Comparison of ENCODE assay signal across 15 cellular contexts in genomic region chr6:49336514-49337131, GRCh38.
DNase-seq lines count a peak whose midpoint lies in the region; ATAC-seq, FAIRE-seq and TF ChIP-seq lines count a peak whose summit lies in the region.
"Had no signal": no experiment of that assay in that cellular context is flagged by ENCODE, and none has a peak within 500 bp of the region (broad histone marks: within the 10 kb centered on the region; RNA-seq: fewer than 3 reads in every experiment).

No MANE protein-coding gene starts in this region.

- H3K4me1 ChIP-seq in Peyer's patch = no peaks in the 10 kb centered on the region

- H3K4me3 ChIP-seq in fibroblast of villous mesenchyme (ENCODE audit: low read depth, low read length) = no peak overlapping the region
- H3K4me3 ChIP-seq in Peyer's patch = no peak overlapping the region
- H3K4me3 ChIP-seq: thoracic aorta had no signal

- TF ChIP-seq POLR2A in Peyer's patch (IDR thresholded peaks at IDR 0.05) = no peak

- H3K9me3 ChIP-seq in Peyer's patch = no peaks in the 10 kb centered on the region
- H3K9me3 ChIP-seq: thoracic aorta had no signal

- peak; percentile 7 for DNase-seq in DMS 273 (lab: John Stamatoyannopoulos, UW; ENCODE audit: unreplicated experiment)
- no peak for DNase-seq in DMS 273 treated with DMSO at 0.1 percent for 48 hours (lab: John Stamatoyannopoulos, UW)
- DNase-seq in RCC 7860 (ENCODE audit: low spot score) = peak; percentile 57
- peak; percentile 96 for DNase-seq in fibroblast of villous mesenchyme (ENCODE audit: low read depth)
- peak; percentile 28 for DNase-seq in renal cortical epithelial cell (ENCODE audit: low read depth)
- DNase-seq in Peyer's patch = no peak
- no peak for DNase-seq in stimulated activated CD4-positive, alpha-beta T cell treated with anti-CD3 and anti-CD28 coated beads, Interleukin-12 subunit alpha, Interleukin-12 subunit beta, amount 100 ng/mL, for 4 hours
- DNase-seq: activated CD8-positive, alpha-beta T cell treated with anti-CD3 and anti-CD28 coated beads, Interleukin-2, amount 10 ng/mL, durations not matched to agents 7 days and 5 days; activated naive CD4-positive, alpha-beta T cell treated with anti-CD3 and anti-CD28 coated beads, Interleukin-2, amount 10 ng/mL, durations not matched to agents 7 days and 5 days; immature natural killer cell; naive thymus-derived CD8-positive, alpha-beta T cell; T-helper 17 cell had no signal

- no peak overlapping the region for H3K27ac ChIP-seq in Peyer's patch
- H3K27ac ChIP-seq: 22Rv1, thoracic aorta had no signal

- no peak for ATAC-seq in HG02981 (IDR thresholded peaks at IDR 0.05; ENCODE audit: unreplicated experiment)
- ATAC-seq: activated CD8-positive, alpha-beta T cell treated with anti-CD3 and anti-CD28 coated beads, Interleukin-2, amount 10 ng/mL, durations not matched to agents 7 days and 5 days; naive thymus-derived CD8-positive, alpha-beta T cell; T-helper 17 cell had no signal

- H3K36me3 ChIP-seq in Peyer's patch = no peaks in the 10 kb centered on the region
- H3K36me3 ChIP-seq: thoracic aorta had no signal

- no peak for FAIRE-seq in RCC 7860 (lab: Jason Lieb, UNC)

- TF ChIP-seq CTCF in fibroblast of villous mesenchyme (IDR thresholded peaks at IDR 0.05; ENCODE audit: insufficient read depth, low read depth, low read length) (no peak), Peyer's patch (IDR thresholded peaks at IDR 0.05) (no peak)

- no peaks in the 10 kb centered on the region for H3K27me3 ChIP-seq in Peyer's patch

Comparison
In these comparisons a context has a peak if more than half of its experiments do, and no peak if none do; other contexts are left out.
1. DNase-seq: peak in DMS 273 (single experiment), RCC 7860 (single experiment), fibroblast of villous mesenchyme (single experiment) and renal cortical epithelial cell (single experiment); none in DMS 273 treated with DMSO at 0.1 percent for 48 hours (single experiment), Peyer's patch (0 of 3) and stimulated activated CD4-positive, alpha-beta T cell treated with anti-CD3 and anti-CD28 coated beads, Interleukin-12 subunit alpha, Interleukin-12 subunit beta, amount 100 ng/mL, for 4 hours (single experiment).